26 cellular contexts compared by ENCODE assay signal in the genomic region with DNA sequence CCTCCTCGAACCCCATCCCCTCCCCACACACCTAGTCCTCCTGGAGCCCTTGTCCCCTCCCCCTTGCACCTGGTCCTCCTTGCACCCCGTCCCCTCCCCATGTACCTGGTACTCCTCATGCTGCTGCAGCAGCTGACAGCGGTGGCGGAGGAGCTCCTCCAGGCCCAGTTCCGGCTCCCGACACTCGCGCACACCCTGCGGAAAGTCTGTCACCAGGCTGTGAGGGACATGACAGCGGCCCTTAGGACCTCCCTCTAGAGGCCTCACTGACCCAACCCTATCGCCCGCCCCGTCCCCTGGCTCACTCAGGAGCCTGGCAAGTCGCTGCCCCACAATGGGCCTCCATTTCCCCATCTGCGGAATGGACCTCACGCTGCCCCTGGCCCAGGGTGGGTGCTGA. TPM values are rescaled to one million over a fixed set of nuclear protein-coding genes. Genes with fewer than 3 reads are reported as not detected.
"Had no signal": no experiment of that assay in that cellular context is flagged by ENCODE, and none has a peak within 500 bp of the region (broad histone marks: within the 10 kb centered on the region; RNA-seq: fewer than 3 reads in every experiment).

No MANE protein-coding gene starts in this region.

- H2AFZ ChIP-seq: parathyroid adenoma had no signal

- H3K27ac ChIP-seq: left lung, parathyroid adenoma, right atrium auricular region, right lobe of liver, suprapubic skin, thoracic aorta, tibial artery, uterus had no signal

- H3K27ac Mint-ChIP-seq: memory B cell; progenitor cell of endocrine pancreas; stimulated activated effector memory CD8-positive, alpha-beta T cell treated with anti-CD3 and anti-CD28 coated beads, Interleukin-12 subunit alpha, Interleukin-12 subunit beta, amount 100 ng/mL, for 72 hours; stimulated activated naive CD8-positive, alpha-beta T cell treated with anti-CD3 and anti-CD28 coated beads, Interleukin-15, Interleukin-2, amounts not matched to agents 100 ng/mL and 50 ng/mL, for 24 hours had no signal

- H3K9me3 ChIP-seq: left lung, mucosa of descending colon, right atrium auricular region, right lobe of liver, suprapubic skin, thoracic aorta, tibial artery, uterus had no signal

- H3K4me1 ChIP-seq: parathyroid adenoma, right atrium auricular region, right lobe of liver, uterus had no signal

- ATAC-seq: left colon; left lung; mucosa of descending colon; naive thymus-derived CD4-positive, alpha-beta T cell; stimulated activated effector memory CD8-positive, alpha-beta T cell treated with anti-CD3 and anti-CD28 coated beads, Interleukin-12 subunit alpha, Interleukin-12 subunit beta, amount 100 ng/mL, for 72 hours had no signal

- H3K4me2 ChIP-seq: smooth muscle cell had no signal

- H3K27me3 Mint-ChIP-seq: memory B cell; naive thymus-derived CD4-positive, alpha-beta T cell; natural killer cell treated with Interleukin-12 subunit alpha and Interleukin-12 subunit beta and Interleukin-15 and Interleukin-18, amount 100 ng/mL, for 72 hours; progenitor cell of endocrine pancreas; stimulated activated naive CD8-positive, alpha-beta T cell treated with anti-CD3 and anti-CD28 coated beads, Interleukin-15, Interleukin-2, amounts not matched to agents 100 ng/mL and 50 ng/mL, for 24 hours had no signal

- H3K9ac ChIP-seq: parathyroid adenoma had no signal

- H3K4me3 Mint-ChIP-seq: memory B cell; naive thymus-derived CD4-positive, alpha-beta T cell; natural killer cell treated with Interleukin-12 subunit alpha and Interleukin-12 subunit beta and Interleukin-15 and Interleukin-18, amount 100 ng/mL, for 72 hours; stimulated activated effector memory CD8-positive, alpha-beta T cell treated with anti-CD3 and anti-CD28 coated beads, Interleukin-12 subunit alpha, Interleukin-12 subunit beta, amount 100 ng/mL, for 72 hours; stimulated activated naive CD8-positive, alpha-beta T cell treated with anti-CD3 and anti-CD28 coated beads, Interleukin-15, Interleukin-2, amounts not matched to agents 100 ng/mL and 50 ng/mL, for 24 hours had no signal

- H3K27me3 ChIP-seq: left lung, right atrium auricular region, right lobe of liver, suprapubic skin, tibial artery, uterus had no signal

- H3K36me3 ChIP-seq: right atrium auricular region, right lobe of liver, uterus had no signal

- H3K4me3 ChIP-seq: left lung, mucosa of descending colon, right atrium auricular region, right lobe of liver, smooth muscle cell, suprapubic skin, thoracic aorta, tibial artery, uterus had no signal

- FAIRE-seq: keratinocyte had no signal

- DNase-seq: head of caudate nucleus; hippocampal formation; left colon; midbrain; mucosa of descending colon; naive thymus-derived CD4-positive, alpha-beta T cell; nucleus accumbens; right lobe of liver; stimulated activated CD4-positive, alpha-beta T cell treated with anti-CD3 and anti-CD28 coated beads, Interleukin-12 subunit alpha, Interleukin-12 subunit beta, amount 100 ng/mL, for 4 hours; stimulated activated CD4-positive, alpha-beta T cell treated with anti-CD3 and anti-CD28 coated beads, Interleukin-4, amount 100 ng/mL, for 24 hours; stimulated activated naive CD4-positive, alpha-beta T cell; tibial artery; uterus had no signal

RNA-seq across cellular contexts. Expression of a gene that starts 18.6 kb away (rescaled TPM):
- polyA plus RNA-seq: naive thymus-derived CD4-positive, alpha-beta T cell had no signal

RNA-seq across cellular contexts. Expression of a gene that starts 55.9 kb away (rescaled TPM):
- total RNA-seq: osteocyte had no signal
- polyA plus RNA-seq: naive thymus-derived CD4-positive, alpha-beta T cell; smooth muscle cell had no signal
